ENCODE assay signal across 11 cellular contexts in the genomic region with DNA sequence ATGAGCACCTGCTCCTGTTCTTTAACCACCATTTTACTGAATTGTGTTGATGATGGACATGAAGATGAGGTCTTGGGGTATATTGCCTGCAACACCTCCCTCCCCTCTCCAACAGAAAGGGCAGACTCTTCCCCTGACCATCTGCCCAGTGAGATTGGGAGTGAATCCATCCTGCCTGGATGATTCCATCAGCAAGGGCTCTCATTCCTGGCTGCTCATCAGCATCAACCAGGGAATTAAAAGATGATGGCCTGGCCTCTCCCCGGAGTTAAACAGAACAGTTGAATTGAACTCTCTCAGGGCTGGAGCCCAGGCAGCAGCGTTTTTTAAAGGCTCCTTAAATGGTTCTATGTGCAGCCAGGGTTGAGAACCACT. TPM values are rescaled to one million over a fixed set of nuclear protein-coding genes. Genes with fewer than 3 reads are reported as not detected.
A peak's percentile ranks its signal among the peaks of the same experiment; 100 is the strongest.
DNase-seq lines count a peak whose midpoint lies in the region; ATAC-seq and TF ChIP-seq lines count a peak whose summit lies in the region.
"Had no signal": no experiment of that assay in that cellular context is flagged by ENCODE, and none has a peak within 500 bp of the region (broad histone marks: within the 10 kb centered on the region; RNA-seq: fewer than 3 reads in every experiment).

No MANE protein-coding gene starts in this region.

- H3K36me3 ChIP-seq in iPS-20b (ENCODE audit: insufficient read depth, low read depth, low read length), result no peaks in the 10 kb centered on the region
- no peaks in the 10 kb centered on the region for H3K36me3 ChIP-seq in sigmoid colon

- peaks cover 34% of the 10 kb centered on the region for H3K36me3 Mint-ChIP-seq in Calu3 (ENCODE audit: insufficient read depth, unreplicated experiment)
- H3K36me3 Mint-ChIP-seq in activated B cell treated with CpG ODN at 0.5 μM for 24 hours (ENCODE audit: low read depth), result no peaks in the 10 kb centered on the region
- H3K36me3 Mint-ChIP-seq in activated CD4-positive, alpha-beta memory T cell treated with anti-CD3 and anti-CD28 coated beads for 36 hours, result no peaks in the 10 kb centered on the region

- H3K4me3 ChIP-seq in iPS-20b (ENCODE audit: low read length), result peak overlapping the region; percentile 56
- H3K4me3 ChIP-seq in sigmoid colon, result no peak overlapping the region

- H3K27ac Mint-ChIP-seq in Calu3 (ENCODE audit: unreplicated experiment) (peak overlapping the region; percentile 58), activated B cell treated with CpG ODN at 0.5 μM for 24 hours (peak overlapping the region; percentile 26)
- H3K27ac Mint-ChIP-seq in activated CD4-positive, alpha-beta memory T cell treated with anti-CD3 and anti-CD28 coated beads for 36 hours, result no peak overlapping the region
- H3K27ac Mint-ChIP-seq: activated T-helper 2 cell treated with anti-CD3 and anti-CD28 coated beads, Interferon-gamma antibody, Interleukin-2, Interleukin-4, amounts not matched to agents 10 μg/mL and 5 μg/mL and 100 μg/mL, durations not matched to agents 14 hours and 24 hours and 36 hours; effector memory CD8-positive, alpha-beta T cell had no signal

- intact Hi-C loops in Calu3 (cut with micrococcal nuclease; ENCODE audit: unreplicated experiment), result loop anchor here (5.0 kb wide), 1 partner anchor 35 kb away; no protein-coding TSS in a partner anchor
- intact Hi-C loops in activated B cell treated with CpG ODN at 0.5 μM for 24 hours (cut with micrococcal nuclease), result no loop called here
- intact Hi-C loops in sigmoid colon (cut with DNase I), result loop anchor here (5.0 kb wide), 1 partner anchor 75 kb away; a partner anchor contains a TSS
- intact Hi-C loops in activated CD4-positive, alpha-beta memory T cell treated with anti-CD3 and anti-CD28 coated beads for 36 hours (cut with micrococcal nuclease), result no loop called here

- H3K9ac ChIP-seq in iPS-20b (ENCODE audit: low read depth, low read length), result peak overlapping the region; percentile 72; the same call in 1 of the 2 replicates

- H3K4me1 ChIP-seq in iPS-20b (ENCODE audit: insufficient read depth, low read length) (peaks cover 50% of the 10 kb centered on the region), sigmoid colon (peaks cover 0 to 30% (median 25%) of the 10 kb centered on the region in 4 donors)

- 21 to 36% methylated on average over 2 of the region's 2 CpGs for WGBS in sigmoid colon, 2 donors

- H3K27me3 Mint-ChIP-seq in Calu3 (ENCODE audit: unreplicated experiment) (no peaks in the 10 kb centered on the region), activated B cell treated with CpG ODN at 0.5 μM for 24 hours (peaks cover 4% of the 10 kb centered on the region)
- H3K27me3 Mint-ChIP-seq in activated CD4-positive, alpha-beta memory T cell treated with anti-CD3 and anti-CD28 coated beads for 36 hours, result peaks cover 33% of the 10 kb centered on the region

- CTCF ChIA-PET in Calu3 (lab: Charles Lee), result no interaction called here
- CTCF ChIA-PET in activated B cell treated with CpG ODN at 0.5 μM for 24 hours (lab: Charles Lee), result no interaction called here
- CTCF ChIA-PET in activated CD4-positive, alpha-beta memory T cell treated with anti-CD3 and anti-CD28 coated beads for 36 hours (lab: Charles Lee), result no interaction called here

- H3K9me3 Mint-ChIP-seq in Calu3 (ENCODE audit: low read depth, unreplicated experiment) (no peaks in the 10 kb centered on the region), activated B cell treated with CpG ODN at 0.5 μM for 24 hours (no peaks in the 10 kb centered on the region)
- no peaks in the 10 kb centered on the region for H3K9me3 Mint-ChIP-seq in activated CD4-positive, alpha-beta memory T cell treated with anti-CD3 and anti-CD28 coated beads for 36 hours
- H3K9me3 Mint-ChIP-seq: activated T-helper 2 cell treated with anti-CD3 and anti-CD28 coated beads, Interferon-gamma antibody, Interleukin-2, Interleukin-4, amounts not matched to agents 10 μg/mL and 5 μg/mL and 100 μg/mL, durations not matched to agents 14 hours and 24 hours and 36 hours; effector memory CD8-positive, alpha-beta T cell had no signal

- BruUV-seq in Calu3 (replicated peaks; lab: Mats Ljungman, UMichigan), result TSS peak; percentile 98

- no peaks in the 10 kb centered on the region for H3K27me3 ChIP-seq in iPS-20b (ENCODE audit: insufficient read depth, low read length)
- H3K27me3 ChIP-seq in sigmoid colon, result no peaks in the 10 kb centered on the region

- peak overlapping the region; percentile 86 for H3K27ac ChIP-seq in iPS-20b (ENCODE audit: low read length)
- peak overlapping the region; percentile 70 to 84 (median 78) for H3K27ac ChIP-seq in sigmoid colon

- no peak for DNase-seq in Calu3
- DNase-seq in activated B cell treated with CpG ODN at 0.5 μM for 24 hours, result no peak
- DNase-seq in sigmoid colon, result no peak
- DNase-seq in activated CD4-positive, alpha-beta memory T cell treated with anti-CD3 and anti-CD28 coated beads for 36 hours, result no peak
- no peak for DNase-seq in kidney tubule cell (ENCODE audit: low spot score)
- DNase-seq in OCI-M2 (lab: John Stamatoyannopoulos, UW; ENCODE audit: unreplicated experiment), result no peak
- DNase-seq: effector memory CD8-positive, alpha-beta T cell had no signal

- H3K4me1 Mint-ChIP-seq in Calu3 (ENCODE audit: low read depth, unreplicated experiment) (peaks cover 75% of the 10 kb centered on the region), activated B cell treated with CpG ODN at 0.5 μM for 24 hours (peaks cover 47% of the 10 kb centered on the region)
- H3K4me1 Mint-ChIP-seq in activated CD4-positive, alpha-beta memory T cell treated with anti-CD3 and anti-CD28 coated beads for 36 hours (ENCODE audit: low read depth), result peaks cover 6% of the 10 kb centered on the region

- no peak for TF ChIP-seq POLR2A in sigmoid colon (IDR thresholded peaks at IDR 0.05)

- TF ChIP-seq EP300 in sigmoid colon (IDR thresholded peaks at IDR 0.05), result no peak

- H3K9me3 ChIP-seq in iPS-20b (ENCODE audit: insufficient read depth, low read depth, low read length) (no peaks in the 10 kb centered on the region), sigmoid colon (no peaks in the 10 kb centered on the region)
- H3K9me3 ChIP-seq: Caco-2 had no signal

- POLR2A ChIA-PET in activated B cell treated with CpG ODN at 0.5 μM for 24 hours (lab: Charles Lee), result interaction anchor here (1.0 kb wide), 1 partner anchor 562 kb away, joined by 3 read pairs; no protein-coding TSS in a partner anchor
- POLR2A ChIA-PET in activated CD4-positive, alpha-beta memory T cell treated with anti-CD3 and anti-CD28 coated beads for 36 hours (lab: Charles Lee), result no interaction called here

- ATAC-seq in activated B cell treated with CpG ODN at 0.5 μM for 24 hours (ENCODE audit: low read depth) (no peak), HG03442 (IDR thresholded peaks at IDR 0.05; ENCODE audit: unreplicated experiment) (no peak)

- TF ChIP-seq CTCF in Calu3 (IDR thresholded peaks at IDR 0.05; ENCODE audit: unreplicated experiment) (no peak), activated B cell treated with CpG ODN at 0.5 μM for 24 hours (IDR thresholded peaks at IDR 0.05) (no peak), sigmoid colon (IDR thresholded peaks at IDR 0.05) (no peak)

- H3K4me3 Mint-ChIP-seq in Calu3 (ENCODE audit: low read depth, unreplicated experiment) (peak overlapping the region; percentile 17), activated B cell treated with CpG ODN at 0.5 μM for 24 hours (no peak overlapping the region)
- no peak overlapping the region for H3K4me3 Mint-ChIP-seq in activated CD4-positive, alpha-beta memory T cell treated with anti-CD3 and anti-CD28 coated beads for 36 hours
- H3K4me3 Mint-ChIP-seq: effector memory CD8-positive, alpha-beta T cell had no signal

RNA-seq across cellular contexts. Expression of a gene that starts 14.5 kb away (rescaled TPM):
- 88.8 and 106 TPM in 2 replicates for total RNA-seq in Calu3 (2022)
- 57.0 and 59.1 TPM in 2 replicates for total RNA-seq in activated B cell treated with CpG ODN at 0.5 μM for 24 hours
- 10 to 100 TPM; 28.8 to 43.9 (median 34.1) TPM for total RNA-seq in sigmoid colon
- polyA plus RNA-seq in sigmoid colon, result 10 to 100 TPM; 72.1 to 93.2 (median 90.2) TPM
- 10 to 100 TPM; 46.9 to 50.5 TPM for total RNA-seq in activated CD4-positive, alpha-beta memory T cell treated with anti-CD3 and anti-CD28 coated beads for 36 hours

RNA-seq across cellular contexts. Expression of a gene that starts 57.3 kb away (rescaled TPM):
- total RNA-seq in Calu3 (2022) (0.15 and 0.19 TPM in 2 replicates), activated B cell treated with CpG ODN at 0.5 μM for 24 hours (0.17 TPM in 1 of 2 replicates, not detected in the other), sigmoid colon (under 1 TPM in 3 of 4 donors, not detected in 1; under 0.01 to 0.68 (median 0.16) TPM)
- polyA plus RNA-seq in sigmoid colon, result under 1 TPM; 0.25 to 0.60 (median 0.46) TPM
- not detected for total RNA-seq in activated CD4-positive, alpha-beta memory T cell treated with anti-CD3 and anti-CD28 coated beads for 36 hours
- total RNA-seq: activated T-helper 2 cell treated with anti-CD3 and anti-CD28 coated beads, Interferon-gamma antibody, Interleukin-2, Interleukin-4, amounts not matched to agents 10 μg/mL and 5 μg/mL and 100 μg/mL, durations not matched to agents 14 hours and 24 hours and 36 hours; Caco-2 had no signal

Comparison
In these comparisons a context has a peak if more than half of its experiments do, and no peak if none do; other contexts are left out.
1. intact Hi-C loops: an anchor here in Calu3 (5.0 kb wide) and sigmoid colon (5.0 kb wide); none called in activated B cell treated with CpG ODN at 0.5 μM for 24 hours and activated CD4-positive, alpha-beta memory T cell treated with anti-CD3 and anti-CD28 coated beads for 36 hours.